In genomic region chr16:88857728-88858339, GRCh38 we compare ENCODE assay signal across 8 cellular contexts. TPM values are rescaled to one million over a fixed set of nuclear protein-coding genes. Genes with fewer than 3 reads are reported as not detected.
DNase-seq lines count a peak whose midpoint lies in the region; ATAC-seq and TF ChIP-seq lines count a peak whose summit lies in the region.

No MANE protein-coding gene starts in this region.

- peak; percentile 86 for DNase-seq in D341Med (ENCODE audit: low spot score)
- peak; percentile 8 for DNase-seq in NCI-H1694 treated with DMSO at 0.1 percent for 48 hours (lab: John Stamatoyannopoulos, UW)
- peak; percentile 76 to 77 for DNase-seq in activated CD4-positive, alpha-beta T cell treated with anti-CD3 and anti-CD28 coated beads for 4 hours
- peak; percentile 54 for DNase-seq in dedifferentiated amniotic fluid mesenchymal stem cell (ENCODE audit: extremely low spot score)
- peak; percentile 66 to 69 for DNase-seq in stimulated activated CD4-positive, alpha-beta T cell treated with anti-CD3 and anti-CD28 coated beads, Interleukin-2, amount 100 ng/mL, for 48 hours

- no peaks in the 10 kb centered on the region for H3K27me3 ChIP-seq in liver (ENCODE audit: control insufficient read depth in 4 of 4, insufficient read depth in 4 of 4, low read length in 3 of 4)

- H3K9ac ChIP-seq in liver (ENCODE audit: low read depth in 1 of 2, low read length in 2 of 2) = peak overlapping the region; percentile 49 to 68

- H3K9me3 ChIP-seq in liver (ENCODE audit: control insufficient read depth in 4 of 4, low read length in 3 of 4) = no peaks in the 10 kb centered on the region

- peaks cover 8 to 39% (median 18%) of the 10 kb centered on the region in 4 donors for H3K36me3 ChIP-seq in liver (ENCODE audit: control insufficient read depth in 4 of 4, insufficient read depth in 3 of 4, low read depth in 1 of 4, low read length in 3 of 4)

- TF ChIP-seq CTCF in liver (IDR thresholded peaks at IDR 0.05; ENCODE audit: low read depth, low read length, missing input control) = peak; percentile 58

- TF ChIP-seq RAD21 in liver (IDR thresholded peaks at IDR 0.05) = peak; percentile 73 to 82

- peak; percentile 38 for ATAC-seq in GM21515 (IDR thresholded peaks at IDR 0.05; ENCODE audit: unreplicated experiment)
- ATAC-seq in HG03521 (IDR thresholded peaks at IDR 0.05; ENCODE audit: unreplicated experiment) = no peak

- H3K4me3 ChIP-seq in liver (ENCODE audit: low read depth in 1 of 3, low read length in 3 of 3) = peak overlapping the region; percentile 68 to 94 (median 84)

- peak overlapping the region; percentile 27 to 79 for H3K27ac ChIP-seq in liver (ENCODE audit: low read depth in 1 of 2, low read length in 2 of 2)

- H3K4me1 ChIP-seq in liver (ENCODE audit: control insufficient read depth in 4 of 4, insufficient read depth in 4 of 4, low read length in 3 of 4) = peaks cover 12 to 29% (median 22%) of the 10 kb centered on the region in 4 donors

- 16% methylated on average over 12 of the region's 12 CpGs for WGBS in liver

TF ChIP-seq in liver, 16 proteins besides CTCF, POLR2A, EP300 and RAD21:
- no peak for TF ChIP-seq TAF1 (conservative IDR thresholded peaks at IDR 0.05)
- TF ChIP-seq NR2F2 (IDR thresholded peaks at IDR 0.05) = no peak
- no peak for TF ChIP-seq HNF4G (IDR thresholded peaks at IDR 0.05)
- no peak for TF ChIP-seq ZBTB33 (IDR thresholded peaks at IDR 0.05)
- TF ChIP-seq JUND (IDR thresholded peaks at IDR 0.05) = no peak
- no peak for TF ChIP-seq FOXA1 (IDR thresholded peaks at IDR 0.05)
- no peak for TF ChIP-seq RXRA (IDR thresholded peaks at IDR 0.05)
- TF ChIP-seq EGR1 (IDR thresholded peaks at IDR 0.05; ENCODE audit: low read depth in 2 of 2) = no peak
- no peak for TF ChIP-seq REST (IDR thresholded peaks at IDR 0.05)
- TF ChIP-seq YY1 (IDR thresholded peaks at IDR 0.05) = no peak
- TF ChIP-seq HNF4A (conservative IDR thresholded peaks at IDR 0.05) = no peak
- no peak for TF ChIP-seq ATF3 (IDR thresholded peaks at IDR 0.05)
- TF ChIP-seq FOXA2 (IDR thresholded peaks at IDR 0.05) = no peak
- no peak for TF ChIP-seq MAX (IDR thresholded peaks at IDR 0.05)
- no peak for TF ChIP-seq GABPA (IDR thresholded peaks at IDR 0.05 in 1 of 2, conservative IDR thresholded peaks at IDR 0.05 in 1 of 2)
- TF ChIP-seq SP1 (IDR thresholded peaks at IDR 0.05) = no peak

RNA-seq across cellular contexts. Expression of gene TRAPPC2L, which starts 0.9 kb away (rescaled TPM):
- total RNA-seq in liver = 10 to 100 TPM; 16.3 to 22.0 TPM
- polyA plus RNA-seq in liver = 10 to 100 TPM; 22.4 to 59.4 TPM

RNA-seq across cellular contexts. Expression of gene GALNS, which starts 1.1 kb away (rescaled TPM):
- 10 to 100 TPM in 1 of 2 donors, 1 to 10 TPM in 1; 6.8 to 20.6 TPM for total RNA-seq in liver
- 10 to 100 TPM in 1 of 2 donors, 1 to 10 TPM in 1; 8.5 to 13.0 TPM for polyA plus RNA-seq in liver

RNA-seq across cellular contexts. Expression of gene PABPN1L, which starts 8.6 kb away (rescaled TPM):
- total RNA-seq in liver = under 1 TPM in 1 of 2 donors, not detected in 1; 0.09 TPM
- polyA plus RNA-seq in liver = not detected

RNA-seq across cellular contexts. Expression of gene APRT, which starts 46.1 kb away (rescaled TPM):
- 10 to 100 TPM; 27.9 to 35.5 TPM for total RNA-seq in liver
- 100 to 1,000 TPM; 153 to 160 TPM for polyA plus RNA-seq in liver

RNA-seq across cellular contexts. Expression of gene CDT1, which starts 54.2 kb away (rescaled TPM):
- 10 to 100 TPM in 1 of 2 donors, under 1 TPM in 1; 0.08 to 37.6 TPM for total RNA-seq in liver
- polyA plus RNA-seq in liver = 1 to 10 TPM in 1 of 2 donors, under 1 TPM in 1; 0.11 to 1.8 TPM

Comparison
In these comparisons a context has a peak if more than half of its experiments do, and no peak if none do; other contexts are left out.
1. DNase-seq: peak in every context shown above with its lines; median percentile 86 in D341Med; 76 in activated CD4-positive, alpha-beta T cell treated with anti-CD3 and anti-CD28 coated beads for 4 hours; 68 in stimulated activated CD4-positive, alpha-beta T cell treated with anti-CD3 and anti-CD28 coated beads, Interleukin-2, amount 100 ng/mL, for 48 hours; 54 in dedifferentiated amniotic fluid mesenchymal stem cell; 8 in NCI-H1694 treated with DMSO at 0.1 percent for 48 hours.